14 cellular contexts compared by ENCODE assay signal in genomic region chr15:55218068-55218467, GRCh38. TPM values are rescaled to one million over a fixed set of nuclear protein-coding genes. Genes with fewer than 3 reads are reported as not detected.
DNase-seq lines count a peak whose midpoint lies in the region; ATAC-seq, FAIRE-seq and TF ChIP-seq lines count a peak whose summit lies in the region.
"Had no signal": no experiment of that assay in that cellular context is flagged by ENCODE, and none has a peak within 500 bp of the region (broad histone marks: within the 10 kb centered on the region; RNA-seq: fewer than 3 reads in every experiment).

No MANE protein-coding gene starts in this region.

- peak overlapping the region; percentile 51 to 52 for H3K27ac ChIP-seq in thoracic aorta
- H3K27ac ChIP-seq: right atrium auricular region had no signal

- no peaks in the 10 kb centered on the region for H3K27me3 ChIP-seq in adipocyte (replicated peaks; ENCODE audit: control insufficient read depth, insufficient read depth, low read length)
- H3K27me3 ChIP-seq in thoracic aorta (replicated peaks; ENCODE audit: insufficient read depth), result no peaks in the 10 kb centered on the region
- H3K27me3 ChIP-seq: right atrium auricular region had no signal

- H3K27me3 Mint-ChIP-seq in activated naive CD4-positive, alpha-beta T cell treated with anti-CD3 and anti-CD28 coated beads, Interleukin-2, amount 10 ng/mL, durations not matched to agents 7 days and 5 days, result no peaks in the 10 kb centered on the region
- H3K27me3 Mint-ChIP-seq: naive thymus-derived CD8-positive, alpha-beta T cell; T-cell had no signal

- peaks cover 53% of the 10 kb centered on the region for H3K4me1 Mint-ChIP-seq in activated naive CD4-positive, alpha-beta T cell treated with anti-CD3 and anti-CD28 coated beads, Interleukin-2, amount 10 ng/mL, durations not matched to agents 7 days and 5 days

- TF ChIP-seq CTCF in thoracic aorta (IDR thresholded peaks at IDR 0.05), result no peak

- no peak for DNase-seq in activated naive CD4-positive, alpha-beta T cell treated with anti-CD3 and anti-CD28 coated beads, Interleukin-2, amount 10 ng/mL, durations not matched to agents 7 days and 5 days
- no peak for DNase-seq in activated naive CD4-positive, alpha-beta T cell (lab: John Stamatoyannopoulos, UW)
- DNase-seq in adipocyte (ENCODE audit: low read depth) (peak; percentile 40), thoracic aorta (ENCODE audit: low spot score) (no peak), posterior vena cava (ENCODE audit: low spot score) (no peak)
- DNase-seq in NK-92 treated with Interleukin-12 subunit alpha and Interleukin-12 subunit beta, amount 100 ng/mL, for 24 hours (lab: John Stamatoyannopoulos, UW), result no peak
- DNase-seq: activated CD4-positive, CD25-positive, alpha-beta regulatory T cell; activated T-cell treated with anti-CD3 and anti-CD28 coated beads for 4 hours; left ventricle myocardium superior had no signal

- H3K27ac Mint-ChIP-seq in activated naive CD4-positive, alpha-beta T cell treated with anti-CD3 and anti-CD28 coated beads, Interleukin-2, amount 10 ng/mL, durations not matched to agents 7 days and 5 days, result peak overlapping the region; percentile 13

- no peaks in the 10 kb centered on the region for H3K9me3 Mint-ChIP-seq in activated naive CD4-positive, alpha-beta T cell treated with anti-CD3 and anti-CD28 coated beads, Interleukin-2, amount 10 ng/mL, durations not matched to agents 7 days and 5 days
- H3K9me3 Mint-ChIP-seq: naive thymus-derived CD8-positive, alpha-beta T cell; T-cell had no signal

- no peak overlapping the region for H3K9ac ChIP-seq in adipocyte (ENCODE audit: low read length)

- intact Hi-C loops in posterior vena cava (cut with DNase I), result no loop called here

- H3K4me1 ChIP-seq in adipocyte (ENCODE audit: control insufficient read depth, insufficient read depth, low read length) (peaks cover 14% of the 10 kb centered on the region), thoracic aorta (ENCODE audit: control insufficient read depth in 1 of 2, low read depth in 2 of 2) (peaks cover 10 to 24% of the 10 kb centered on the region in 2 donors)
- H3K4me1 ChIP-seq: right atrium auricular region had no signal

- no peak overlapping the region for H3K4me3 Mint-ChIP-seq in activated naive CD4-positive, alpha-beta T cell treated with anti-CD3 and anti-CD28 coated beads, Interleukin-2, amount 10 ng/mL, durations not matched to agents 7 days and 5 days
- H3K4me3 Mint-ChIP-seq: naive thymus-derived CD8-positive, alpha-beta T cell; T-cell had no signal

- FAIRE-seq in islet of Langerhans (lab: Jason Lieb, UNC), result peak; percentile 45

- H3K36me3 ChIP-seq in adipocyte (ENCODE audit: control insufficient read depth, insufficient read depth, low read length, severe bottlenecking), result no peaks in the 10 kb centered on the region
- peaks cover 3% of the 10 kb centered on the region for H3K36me3 ChIP-seq in thoracic aorta
- H3K36me3 ChIP-seq: right atrium auricular region had no signal

- H3K9me3 ChIP-seq in adipocyte (ENCODE audit: control insufficient read depth, low read length), result no peaks in the 10 kb centered on the region
- H3K9me3 ChIP-seq in thoracic aorta, result no peaks in the 10 kb centered on the region
- H3K9me3 ChIP-seq: right atrium auricular region had no signal

- H3K36me3 Mint-ChIP-seq in activated naive CD4-positive, alpha-beta T cell treated with anti-CD3 and anti-CD28 coated beads, Interleukin-2, amount 10 ng/mL, durations not matched to agents 7 days and 5 days, result peaks cover 36% of the 10 kb centered on the region

- CTCF ChIA-PET in activated naive CD4-positive, alpha-beta T cell treated with anti-CD3 and anti-CD28 coated beads, Interleukin-2, amount 10 ng/mL, durations not matched to agents 7 days and 5 days (lab: Charles Lee), result interaction anchor here (0.9 to 4.9 kb wide), 12 partner anchors 9 to 221 kb away, joined by 3 to 30 read pairs (median 6); partner anchors contain the start of genes CCPG1 and PIERCE2

- no peak overlapping the region for H3K4me3 ChIP-seq in adipocyte (ENCODE audit: low read length)
- H3K4me3 ChIP-seq in thoracic aorta, result no peak overlapping the region
- H3K4me3 ChIP-seq: right atrium auricular region had no signal

- ATAC-seq in thoracic aorta (ENCODE audit: insufficient number of reproducible peaks, low FRiP score, low read depth) (no peak), GM18868 (IDR thresholded peaks at IDR 0.05; ENCODE audit: unreplicated experiment) (no peak)

RNA-seq across cellular contexts. Expression of gene RSL24D1, which starts 21.3 kb away (rescaled TPM):
- total RNA-seq in thoracic aorta (10 to 100 TPM; 34.9 to 85.5 TPM), posterior vena cava (10 to 100 TPM; 68.9 to 69.9 TPM)
